21 cellular contexts compared by ENCODE assay signal in the genomic region with DNA sequence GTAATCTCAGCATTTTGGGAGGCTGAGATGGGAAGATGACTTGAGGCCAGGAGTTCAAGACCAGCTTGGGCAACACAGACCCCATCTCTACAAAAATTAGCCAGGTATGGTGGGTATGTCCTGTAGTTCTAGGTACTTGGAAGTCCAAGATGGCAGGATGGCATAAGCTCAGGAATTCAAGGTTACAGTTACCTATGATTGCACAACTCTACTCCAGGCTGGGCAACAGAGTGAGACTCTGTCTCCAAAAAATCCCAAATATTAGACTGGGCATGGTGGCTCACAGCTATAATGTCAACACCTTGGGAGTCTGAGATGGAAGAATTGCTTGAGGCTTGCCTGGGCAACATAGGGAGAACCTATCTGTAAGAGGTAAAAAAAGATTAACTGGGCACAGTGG.
DNase-seq lines count a peak whose midpoint lies in the region; ATAC-seq and TF ChIP-seq lines count a peak whose summit lies in the region.
"Had no signal": no experiment of that assay in that cellular context is flagged by ENCODE, and none has a peak within 500 bp of the region (broad histone marks: within the 10 kb centered on the region; RNA-seq: fewer than 3 reads in every experiment).

No MANE protein-coding gene starts in this region.

- no peaks in the 10 kb centered on the region for H3K9me3 Mint-ChIP-seq in activated CD4-positive, alpha-beta T cell treated with anti-CD3 and anti-CD28 coated beads, Interleukin-2, amount 10 ng/mL, durations not matched to agents 7 days and 5 days
- no peaks in the 10 kb centered on the region for H3K9me3 Mint-ChIP-seq in CD8-positive, alpha-beta T cell

- no peaks in the 10 kb centered on the region for H3K9me3 ChIP-seq in CD8-positive, alpha-beta T cell (ENCODE audit: low read length)
- no peaks in the 10 kb centered on the region for H3K9me3 ChIP-seq in T-helper 17 cell (ENCODE audit: control insufficient read depth, low read length, poor library complexity, severe bottlenecking)
- H3K9me3 ChIP-seq in neuronal stem cell (replicated peaks in 1 of 2; ENCODE audit: control insufficient read depth in 2 of 2, insufficient read depth in 1 of 2, low read depth in 1 of 2, low read length in 2 of 2): no peaks in the 10 kb centered on the region
- H3K9me3 ChIP-seq: SK-N-SH had no signal

- no peak overlapping the region for H3K18ac ChIP-seq in neuronal stem cell (ENCODE audit: low read length)

- H3K23ac ChIP-seq in neuronal stem cell (ENCODE audit: low read depth, low read length, poor library complexity): no peak overlapping the region

- no peak overlapping the region for H2AK5ac ChIP-seq in neuronal stem cell (ENCODE audit: low read depth, low read length)

- no peak overlapping the region for H2BK120ac ChIP-seq in neuronal stem cell (ENCODE audit: low read depth, low read length)

- intact Hi-C loops in CD8-positive, alpha-beta T cell (cut with DNase I, micrococcal nuclease): no loop called here

- peaks cover 27% of the 10 kb centered on the region for H3K36me3 Mint-ChIP-seq in activated CD4-positive, alpha-beta T cell treated with anti-CD3 and anti-CD28 coated beads, Interleukin-2, amount 10 ng/mL, durations not matched to agents 7 days and 5 days (ENCODE audit: low read depth)
- H3K36me3 Mint-ChIP-seq in CD8-positive, alpha-beta T cell: peaks cover 40% of the 10 kb centered on the region
- H3K36me3 Mint-ChIP-seq in T-helper 17 cell (ENCODE audit: low read depth): no peaks in the 10 kb centered on the region

- no peak overlapping the region for H2BK15ac ChIP-seq in neuronal stem cell (ENCODE audit: low read length)

- no peak overlapping the region for H2BK5ac ChIP-seq in neuronal stem cell (ENCODE audit: low read length)

- H4K91ac ChIP-seq in neuronal stem cell (ENCODE audit: low read depth, low read length, poor library complexity): no peak overlapping the region

- H3K4me1 ChIP-seq in CD8-positive, alpha-beta T cell (ENCODE audit: insufficient read depth, low read length): no peaks in the 10 kb centered on the region
- H3K4me1 ChIP-seq in neuronal stem cell (ENCODE audit: control insufficient read depth in 2 of 2, insufficient read depth in 1 of 2, low read depth in 1 of 2, low read length in 2 of 2): no peaks in the 10 kb centered on the region

- CTCF ChIA-PET in activated CD4-positive, alpha-beta T cell treated with anti-CD3 and anti-CD28 coated beads, Interleukin-2, amount 10 ng/mL, durations not matched to agents 7 days and 5 days (lab: Charles Lee): no interaction called here
- CTCF ChIA-PET in CD8-positive, alpha-beta T cell (lab: Charles Lee): interaction anchor here (0.7 kb wide), 1 partner anchor 64 kb away, joined by 3 read pairs; no protein-coding TSS in a partner anchor

- peak overlapping the region; percentile 17 for H4K8ac ChIP-seq in neuronal stem cell (ENCODE audit: low read depth, low read length)

- no peaks in the 10 kb centered on the region for H3K27me3 Mint-ChIP-seq in activated CD4-positive, alpha-beta T cell treated with anti-CD3 and anti-CD28 coated beads, Interleukin-2, amount 10 ng/mL, durations not matched to agents 7 days and 5 days
- no peaks in the 10 kb centered on the region for H3K27me3 Mint-ChIP-seq in CD8-positive, alpha-beta T cell (ENCODE audit: low read depth)
- H3K27me3 Mint-ChIP-seq in T-helper 17 cell: no peaks in the 10 kb centered on the region

- no peak overlapping the region for H2AFZ ChIP-seq in neuronal stem cell (ENCODE audit: low read length)

- peaks cover 4% of the 10 kb centered on the region for H3K36me3 ChIP-seq in CD8-positive, alpha-beta T cell (ENCODE audit: insufficient read depth, low read length)
- H3K36me3 ChIP-seq in neuronal stem cell (replicated peaks in 1 of 2; ENCODE audit: control insufficient read depth in 2 of 2, insufficient read depth in 2 of 2, low read length in 2 of 2): peaks cover 10 to 88% of the 10 kb centered on the region in 2 donors

- no peak overlapping the region for H3K27ac ChIP-seq in CD8-positive, alpha-beta T cell (ENCODE audit: low read depth, low read length)
- H3K27ac ChIP-seq in neuronal stem cell (replicated peaks; ENCODE audit: low read length): no peak overlapping the region
- H3K27ac ChIP-seq: C4-2B had no signal

- H3K27me3 ChIP-seq in CD8-positive, alpha-beta T cell (ENCODE audit: insufficient read depth, low read length): no peaks in the 10 kb centered on the region
- H3K27me3 ChIP-seq in neuronal stem cell (ENCODE audit: control insufficient read depth in 3 of 3, insufficient read depth in 3 of 3, low read depth in 1 of 3, low read length in 3 of 3): no peaks in the 10 kb centered on the region

- no peak overlapping the region for H3K9ac ChIP-seq in neuronal stem cell (ENCODE audit: low read depth, low read length, poor library complexity)
- H3K9ac ChIP-seq: SK-N-SH had no signal

- H3K4me1 Mint-ChIP-seq in activated CD4-positive, alpha-beta T cell treated with anti-CD3 and anti-CD28 coated beads, Interleukin-2, amount 10 ng/mL, durations not matched to agents 7 days and 5 days: peaks cover 1% of the 10 kb centered on the region
- peaks cover 4% of the 10 kb centered on the region for H3K4me1 Mint-ChIP-seq in CD8-positive, alpha-beta T cell (ENCODE audit: low read depth)
- peaks cover 2% of the 10 kb centered on the region for H3K4me1 Mint-ChIP-seq in T-helper 17 cell

- no peak overlapping the region for H3K4ac ChIP-seq in neuronal stem cell (ENCODE audit: low read length)

- no peak for ATAC-seq in CD8-positive, alpha-beta T cell
- no peak for ATAC-seq in T-helper 17 cell
- ATAC-seq in GM18498 (IDR thresholded peaks at IDR 0.05; ENCODE audit: unreplicated experiment): no peak

- DNase-seq in activated CD4-positive, alpha-beta T cell treated with anti-CD3 and anti-CD28 coated beads, Interleukin-2, amount 10 ng/mL, durations not matched to agents 7 days and 5 days: no peak
- DNase-seq in activated CD4-positive, alpha-beta T cell treated with anti-CD3 and anti-CD28 coated beads for 4 hours: no peak
- DNase-seq in CD8-positive, alpha-beta T cell: no peak
- no peak for DNase-seq in T-helper 17 cell
- DNase-seq in neuronal stem cell (ENCODE audit: low spot score): no peak
- no peak for DNase-seq in NOMO-1 treated with dmso at 0.1 percent for 144 hours (lab: John Stamatoyannopoulos, UW; ENCODE audit: unreplicated experiment)
- DNase-seq: AML-193, DMS53, GDM1, KBM-7, MM.1S, NCI-H1092, NCI-H1436, NCI-H187 treated with DMSO at 0.1 percent for 48 hours, NCI-H226, NCI-H510A treated with DMSO at 0.1 percent for 48 hours, NCI-H748 treated with DMSO at 0.1 percent for 48 hours, SIG-M5, SK-N-SH had no signal

- no peak overlapping the region for H3K4me3 ChIP-seq in CD8-positive, alpha-beta T cell (ENCODE audit: low read depth, low read length)
- no peak overlapping the region for H3K4me3 ChIP-seq in neuronal stem cell (ENCODE audit: low read length in 2 of 2)

- TF ChIP-seq CTCF in CD8-positive, alpha-beta T cell (IDR thresholded peaks at IDR 0.05): no peak

- POLR2A ChIA-PET in activated CD4-positive, alpha-beta T cell treated with anti-CD3 and anti-CD28 coated beads, Interleukin-2, amount 10 ng/mL, durations not matched to agents 7 days and 5 days (lab: Charles Lee): no interaction called here
- POLR2A ChIA-PET in CD8-positive, alpha-beta T cell (lab: Charles Lee): no interaction called here

- no peak overlapping the region for H3K4me2 ChIP-seq in neuronal stem cell (ENCODE audit: insufficient read depth, low read length, poor library complexity, severe bottlenecking)
- H3K4me2 ChIP-seq: SK-N-SH had no signal

- peak overlapping the region; percentile 36 for H3K27ac Mint-ChIP-seq in activated CD4-positive, alpha-beta T cell treated with anti-CD3 and anti-CD28 coated beads, Interleukin-2, amount 10 ng/mL, durations not matched to agents 7 days and 5 days
- peak overlapping the region; percentile 14 for H3K27ac Mint-ChIP-seq in CD8-positive, alpha-beta T cell
- peak overlapping the region; percentile 14 for H3K27ac Mint-ChIP-seq in T-helper 17 cell

- no peak overlapping the region for H2BK12ac ChIP-seq in neuronal stem cell (ENCODE audit: low read length)

- no peak overlapping the region for H3K4me3 Mint-ChIP-seq in activated CD4-positive, alpha-beta T cell treated with anti-CD3 and anti-CD28 coated beads, Interleukin-2, amount 10 ng/mL, durations not matched to agents 7 days and 5 days
- H3K4me3 Mint-ChIP-seq in CD8-positive, alpha-beta T cell: no peak overlapping the region
- no peak overlapping the region for H3K4me3 Mint-ChIP-seq in T-helper 17 cell

- no peak overlapping the region for H3K14ac ChIP-seq in neuronal stem cell (ENCODE audit: low read length)

- H3K79me1 ChIP-seq in neuronal stem cell (ENCODE audit: low read depth, low read length): peaks cover 2% of the 10 kb centered on the region
